1 cellular context compared by ENCODE assay signal in the genomic region with DNA sequence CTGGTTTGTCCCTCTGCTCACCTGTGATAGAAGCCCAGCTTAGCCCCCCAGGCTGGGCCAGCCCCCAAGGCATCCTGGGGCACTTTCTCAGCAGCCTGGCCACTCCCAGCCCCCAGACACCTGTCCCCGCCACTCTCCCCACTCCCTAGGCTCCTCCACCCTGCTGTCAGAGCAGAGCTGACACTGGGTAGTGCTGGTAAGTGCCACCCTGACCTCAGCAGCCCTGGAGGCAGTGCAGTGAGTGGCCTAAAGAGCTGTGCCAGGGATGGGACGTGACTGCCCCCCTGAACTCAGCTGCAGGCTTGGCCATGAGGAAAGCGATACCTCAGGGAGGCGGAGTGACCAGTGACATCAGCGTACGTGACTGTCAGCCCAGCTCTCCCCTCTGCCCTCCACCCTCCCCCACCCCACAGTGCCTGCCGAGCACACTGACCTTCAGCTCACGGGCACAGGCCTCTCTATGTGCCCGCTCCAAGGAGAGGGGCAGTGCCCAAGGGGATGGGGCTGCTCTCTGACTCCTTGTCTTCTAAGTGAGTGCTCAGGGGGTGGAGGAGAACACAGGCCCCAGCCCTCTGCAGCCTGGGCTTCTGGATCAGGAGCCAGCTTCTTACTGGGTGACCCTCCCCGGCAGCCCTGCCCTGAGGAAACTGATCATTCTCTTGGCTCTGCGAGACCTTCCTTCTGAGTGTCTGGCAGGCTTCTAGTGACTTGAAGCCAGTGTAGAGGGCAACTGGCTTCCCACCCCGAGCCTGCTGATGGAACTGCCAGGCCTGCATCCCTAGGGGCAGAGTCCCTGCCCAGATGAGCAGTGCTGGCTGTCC.
TF ChIP-seq lines count a peak whose summit lies in the region.

No MANE protein-coding gene starts in this region.

TF ChIP-seq in GM23338, 12 proteins besides CTCF, POLR2A, EP300 and RAD21 (continued from another document):
- TF ChIP-seq STAT1 (IDR thresholded peaks at IDR 0.05; ENCODE audit: unreplicated experiment): no peak
TF ChIP-seq in GM23338: peak in this region for 0.
